ENCODE assay signal across 8 cellular contexts in genomic region chr1:179954494-179955317, GRCh38. TPM values are rescaled to one million over a fixed set of nuclear protein-coding genes. Genes with fewer than 3 reads are reported as not detected.
A peak's percentile ranks its signal among the peaks of the same experiment; 100 is the strongest.
DNase-seq lines count a peak whose midpoint lies in the region; ATAC-seq and TF ChIP-seq lines count a peak whose summit lies in the region.

TSS of gene CEP350 (plus strand) at chr1:179954810. CDS start at chr1:179986182, 31,372 bp downstream.

- H3K4me3 Mint-ChIP-seq in activated T-cell treated with anti-CD3 and anti-CD28 coated beads, Interleukin-2, amount 50 U/mL, for 4 hours, result peak within 1 kb of the TSS; percentile 88

- TF ChIP-seq CTCF in Panc1 (IDR thresholded peaks at IDR 0.05), result no peak

- H3K27me3 ChIP-seq in Panc1 (ENCODE audit: control insufficient read depth, insufficient read depth, low read length), result no peaks in the 10 kb centered on the region
- H3K27me3 ChIP-seq in mucosa of rectum (ENCODE audit: control insufficient read depth in 2 of 2, insufficient read depth in 2 of 2, low read length in 2 of 2), result no peaks in the 10 kb centered on the region

- TF ChIP-seq POLR2A in erythroblast (IDR thresholded peaks at IDR 0.05; ENCODE audit: low read length), result peak; percentile 94

- H3K27ac ChIP-seq in Panc1 (ENCODE audit: low read length), result peak within 1 kb of the TSS; percentile 98
- peak within 1 kb of the TSS; percentile 94 to 95 for H3K27ac ChIP-seq in mucosa of rectum (ENCODE audit: low read depth in 2 of 2, low read length in 2 of 2)

- H3K9ac ChIP-seq in mucosa of rectum (ENCODE audit: low read depth in 1 of 2, low read length in 2 of 2), result peak within 1 kb of the TSS; percentile 93 to 96

- peak; percentile 89 for ATAC-seq in GM21723 (IDR thresholded peaks at IDR 0.05; ENCODE audit: unreplicated experiment)
- peak; percentile 98 for ATAC-seq in Panc1
- ATAC-seq in activated T-cell treated with anti-CD3 and anti-CD28 coated beads, Interleukin-2, amount 50 U/mL, for 4 hours, result peak; percentile 94

- no peaks in the 10 kb centered on the region for H3K9me3 Mint-ChIP-seq in activated T-cell treated with anti-CD3 and anti-CD28 coated beads, Interleukin-2, amount 50 U/mL, for 4 hours

- H3K27me3 Mint-ChIP-seq in activated T-cell treated with anti-CD3 and anti-CD28 coated beads, Interleukin-2, amount 50 U/mL, for 4 hours (ENCODE audit: low read depth), result no peaks in the 10 kb centered on the region

- H3K9me3 ChIP-seq in Panc1 (ENCODE audit: control insufficient read depth, insufficient read depth, low read depth, low read length) (no peaks in the 10 kb centered on the region), mucosa of rectum (ENCODE audit: control insufficient read depth in 2 of 2, low read length in 2 of 2) (no peaks in the 10 kb centered on the region)

- intact Hi-C loops in Panc1 (cut with micrococcal nuclease; ENCODE audit: unreplicated experiment), result no loop called here

- CTCF ChIA-PET in Panc1 (lab: Charles Lee), result no interaction called here

- in situ Hi-C loops in Panc1 (cut with HindIII; ENCODE audit: low pct_unique_long_range_greater_than_20kb, low sequenced_read_pairs), result no loop called here

- peak; percentile 99 for DNase-seq in DMS53 (lab: John Stamatoyannopoulos, UW)
- DNase-seq in KG1 (lab: John Stamatoyannopoulos, UW), result peak; percentile 99
- peak; percentile 97 for DNase-seq in Panc1 (ENCODE audit: low read depth, low spot score)
- peak; percentile 97 for DNase-seq in activated T-cell treated with anti-CD3 and anti-CD28 coated beads, Interleukin-2, amount 50 U/mL, for 4 hours
- peak; percentile 99 for DNase-seq in erythroblast (lab: John Stamatoyannopoulos, UW)
- DNase-seq in stimulated activated CD8-positive, alpha-beta memory T cell treated with anti-CD3 and anti-CD28 coated beads, Interleukin-4, amount 100 ng/mL, for 48 hours, result peak; percentile 97

- peaks cover 56% of the 10 kb centered on the region for H3K4me1 Mint-ChIP-seq in activated T-cell treated with anti-CD3 and anti-CD28 coated beads, Interleukin-2, amount 50 U/mL, for 4 hours (ENCODE audit: low read depth)

- no peaks in the 10 kb centered on the region for H3K36me3 Mint-ChIP-seq in activated T-cell treated with anti-CD3 and anti-CD28 coated beads, Interleukin-2, amount 50 U/mL, for 4 hours (ENCODE audit: insufficient read depth)

- POLR2A ChIA-PET in Panc1 (lab: Charles Lee), result interaction anchor here (0.7 kb wide), 1 partner anchor 221 kb away, joined by 3 read pairs; no protein-coding TSS in a partner anchor

- H3K4me1 ChIP-seq in Panc1 (ENCODE audit: control insufficient read depth, insufficient read depth, low read length) (peaks cover 16% of the 10 kb centered on the region), mucosa of rectum (ENCODE audit: control insufficient read depth in 2 of 2, insufficient read depth in 2 of 2, low read length in 2 of 2) (peaks cover 8 to 19% of the 10 kb centered on the region in 2 donors)

- H3K4me3 ChIP-seq in Panc1 (ENCODE audit: low read depth in 2 of 2, low read length in 2 of 2) (peak within 1 kb of the TSS; percentile 95 to 97), mucosa of rectum (ENCODE audit: low read length in 2 of 2) (peak within 1 kb of the TSS; percentile 84 to 99)

- no TSS peak for BruUV-seq in Panc1 (replicated peaks; lab: Mats Ljungman, UMichigan)

- H3K36me3 ChIP-seq in Panc1 (ENCODE audit: control insufficient read depth, insufficient read depth, low read length) (no peaks in the 10 kb centered on the region), mucosa of rectum (ENCODE audit: control insufficient read depth in 2 of 2, insufficient read depth in 2 of 2, low read length in 2 of 2) (no peaks in the 10 kb centered on the region)

RNA-seq across cellular contexts. Expression of gene CEP350, which starts in this region (rescaled TPM):
- total RNA-seq in Panc1 (2021; ENCODE audit: unreplicated experiment), result 41.1 TPM
- polyA plus RNA-seq in Panc1 (2012; ENCODE audit: insufficient read length), result 9.2 TPM
- total RNA-seq in activated T-cell treated with anti-CD3 and anti-CD28 coated beads, Interleukin-2, amount 50 U/mL, for 4 hours, result 10 to 100 TPM; 25.2 to 28.3 (median 28.1) TPM

Comparison
In these comparisons a context has a peak if more than half of its experiments do, and no peak if none do; other contexts are left out.
1. Peak in every context shown above with its lines: DNase-seq, ATAC-seq, H3K4me3 ChIP-seq and H3K27ac ChIP-seq.